ENCODE assay signal across 12 cellular contexts in the genomic region with DNA sequence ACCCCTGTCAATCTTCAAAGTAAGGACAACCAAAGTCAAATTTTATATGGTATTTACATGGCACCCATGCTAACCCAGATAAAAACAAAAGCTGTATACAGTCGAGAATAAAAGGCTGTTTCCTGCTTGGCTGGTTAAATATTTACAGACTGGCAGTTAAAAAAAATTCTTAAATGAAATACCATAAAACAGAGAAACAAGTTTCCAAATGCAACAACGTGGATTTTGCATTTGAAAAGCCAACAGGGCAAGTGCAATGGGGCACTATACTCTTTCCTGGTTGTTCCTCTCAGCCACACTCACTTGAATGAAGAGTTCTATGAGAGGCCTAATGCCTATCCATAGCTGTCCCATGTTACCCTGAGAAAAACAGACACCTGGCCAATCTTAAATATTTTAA. TPM values are rescaled to one million over a fixed set of nuclear protein-coding genes. Genes with fewer than 3 reads are reported as not detected.
DNase-seq lines count a peak whose midpoint lies in the region; ATAC-seq and TF ChIP-seq lines count a peak whose summit lies in the region.
"Had no signal": no experiment of that assay in that cellular context is flagged by ENCODE, and none has a peak within 500 bp of the region (broad histone marks: within the 10 kb centered on the region; RNA-seq: fewer than 3 reads in every experiment).

No MANE protein-coding gene starts in this region.

- H3K27me3 ChIP-seq in heart left ventricle (no peaks in the 10 kb centered on the region), right cardiac atrium (ENCODE audit: control insufficient read depth, insufficient read depth) (no peaks in the 10 kb centered on the region), Peyer's patch (no peaks in the 10 kb centered on the region)
- H3K27me3 ChIP-seq: BE2C had no signal

- no peaks in the 10 kb centered on the region for H3K36me3 ChIP-seq in heart left ventricle
- H3K36me3 ChIP-seq in Peyer's patch, result no peaks in the 10 kb centered on the region
- H3K36me3 ChIP-seq: BE2C had no signal

- peak overlapping the region; percentile 48 for H3K27ac Mint-ChIP-seq in type B pancreatic cell
- H3K27ac Mint-ChIP-seq in immature natural killer cell, result peak overlapping the region in 3 of 6 donors; percentile 16 to 50 (median 23)

- H3K27me3 Mint-ChIP-seq in type B pancreatic cell (peaks cover 5% of the 10 kb centered on the region), immature natural killer cell (ENCODE audit: low read depth in 3 of 3) (peaks cover 37 to 45% (median 37%) of the 10 kb centered on the region in 3 donors)

- peaks cover 0 to 48% (median 21%) of the 10 kb centered on the region in 12 donors for H3K4me1 ChIP-seq in heart left ventricle
- no peaks in the 10 kb centered on the region for H3K4me1 ChIP-seq in right cardiac atrium (ENCODE audit: control insufficient read depth, insufficient read depth, low read length)
- H3K4me1 ChIP-seq in Peyer's patch, result peaks cover 0 to 31% (median 0%) of the 10 kb centered on the region in 4 donors
- H3K4me1 ChIP-seq: BE2C had no signal

- no peak for ATAC-seq in heart left ventricle
- no peak for ATAC-seq in right cardiac atrium
- ATAC-seq in left colon, result peak; percentile 5

- H3K27ac ChIP-seq in heart left ventricle (peak overlapping the region in 7 of 12 donors; percentile 36 to 100 (median 38)), right cardiac atrium (ENCODE audit: low read length) (no peak overlapping the region), Peyer's patch (peak overlapping the region in 2 of 4 donors; percentile 28 to 64)
- H3K27ac ChIP-seq: epithelial cell of prostate had no signal

- TF ChIP-seq POLR2A in heart left ventricle (IDR thresholded peaks at IDR 0.05), result no peak
- no peak for TF ChIP-seq POLR2A in Peyer's patch (IDR thresholded peaks at IDR 0.05)

- intact Hi-C loops in heart left ventricle (cut with DNase I) (loop anchor here in 6 of 10 donors (5.0 to 10.0 kb wide), 4 partner anchors 99 to 556 kb away; partner anchors contain the start of gene GPD2 (in 1 of the 6)), right cardiac atrium (cut with DNase I) (loop anchor here in 3 of 4 donors (5.0 to 10.0 kb wide), 2 partner anchors 64 to 246 kb away; no protein-coding TSS in a partner anchor), left colon (cut with DNase I, micrococcal nuclease) (loop anchor here in 1 of 2 donors (10.0 kb wide), 1 partner anchor 96 kb away; the partner anchor contains the start of gene GPD2), posterior vena cava (cut with DNase I) (loop anchor here in 1 of 2 donors (10.0 kb wide), 1 partner anchor 256 kb away; no protein-coding TSS in a partner anchor)

- in situ Hi-C loops in SK-MEL-5 (cut with HindIII; ENCODE audit: low pct_unique_long_range_greater_than_20kb, low sequenced_read_pairs), result no loop called here

- H3K9me3 Mint-ChIP-seq in type B pancreatic cell (no peaks in the 10 kb centered on the region), immature natural killer cell (peaks cover 0 to 5% (median 0%) of the 10 kb centered on the region in 6 donors)

- DNase-seq in heart left ventricle (no peak), right cardiac atrium (no peak), SK-MEL-5 (ENCODE audit: low read depth, low spot score) (peak; percentile 33), left colon (no peak), type B pancreatic cell (ENCODE audit: extremely low spot score, unreplicated experiment) (no peak), immature natural killer cell (no peak), posterior vena cava (ENCODE audit: low spot score) (no peak), Peyer's patch (no peak)
- DNase-seq: BE2C; stimulated activated CD4-positive, alpha-beta T cell treated with anti-CD3 and anti-CD28 coated beads, Interleukin-12 subunit alpha, Interleukin-12 subunit beta, amount 100 ng/mL, for 4 hours; T-helper 9 cell had no signal

- H3K9me3 ChIP-seq in heart left ventricle (no peaks in the 10 kb centered on the region), right cardiac atrium (ENCODE audit: control insufficient read depth, low read length) (no peaks in the 10 kb centered on the region), Peyer's patch (no peaks in the 10 kb centered on the region)
- H3K9me3 ChIP-seq: BE2C had no signal

- WGBS in heart left ventricle, 4 donors, result 61 to 67% (median 65%) methylated on average over 2 of the region's 2 CpGs
- 67% methylated on average over 2 of the region's 2 CpGs for WGBS in right cardiac atrium

- no peak for TF ChIP-seq CTCF in heart left ventricle (IDR thresholded peaks at IDR 0.05)
- TF ChIP-seq CTCF in type B pancreatic cell (conservative IDR thresholded peaks at IDR 0.05), result no peak
- TF ChIP-seq CTCF in Peyer's patch (IDR thresholded peaks at IDR 0.05), result no peak

- no peak overlapping the region for H3K4me3 ChIP-seq in heart left ventricle
- H3K4me3 ChIP-seq in right cardiac atrium (ENCODE audit: low read length), result no peak overlapping the region
- no peak overlapping the region for H3K4me3 ChIP-seq in Peyer's patch

- H3K4me3 Mint-ChIP-seq in type B pancreatic cell (no peak overlapping the region), immature natural killer cell (no peak overlapping the region)

- H3K4me1 Mint-ChIP-seq in type B pancreatic cell (ENCODE audit: unreplicated experiment) (peaks cover 39% of the 10 kb centered on the region), immature natural killer cell (peaks cover 36 to 58% of the 10 kb centered on the region in 2 donors)

- H3K36me3 Mint-ChIP-seq in type B pancreatic cell (no peaks in the 10 kb centered on the region), immature natural killer cell (no peaks in the 10 kb centered on the region)

RNA-seq across cellular contexts. Expression of gene NR4A2, which starts 6.1 kb away (rescaled TPM):
- 10 to 100 TPM in 1 of 9 donors, 1 to 10 TPM in 5, under 1 TPM in 3; 0.63 to 14.2 (median 1.1) TPM for total RNA-seq in heart left ventricle
- polyA plus RNA-seq in heart left ventricle, result 1 to 10 TPM; 1.6 to 4.0 TPM
- total RNA-seq in right cardiac atrium, result 10 to 100 TPM in 1 of 4 donors, 1 to 10 TPM in 3; 3.2 to 14.5 (median 6.1) TPM
- polyA plus RNA-seq in right cardiac atrium, result 22.7 TPM
- 4.3 and 5.2 TPM in 2 replicates for total RNA-seq in SK-MEL-5 (2014; rRNA removed; shearing (Covaris generic))
- polyA plus RNA-seq in SK-MEL-5 (2015; cell fraction: cytosol; rRNA removed), result 17.6 and 22.2 TPM in 2 replicates
- 25.3 and 30.1 TPM in 2 replicates for polyA plus RNA-seq in SK-MEL-5 (2015; cell fraction: nucleus; rRNA removed)
- 1 to 10 TPM; 3.4 to 9.7 TPM for total RNA-seq in left colon
- total RNA-seq in type B pancreatic cell (ENCODE audit: low replicate concordance), result 4.4 and 11.0 TPM in 2 replicates
- polyA plus RNA-seq in immature natural killer cell, result 10 to 100 TPM; 21.0 to 46.7 (median 21.7) TPM
- 10 to 100 TPM in 1 of 2 donors, 1 to 10 TPM in 1; 7.8 to 15.5 TPM for total RNA-seq in posterior vena cava
- total RNA-seq in Peyer's patch, result 1 to 10 TPM; 1.9 to 5.0 (median 2.5) TPM
